In genomic region chr11:92880391-92880790, GRCh38 we compare ENCODE assay signal across 28 cellular contexts.
DNase-seq lines count a peak whose midpoint lies in the region; ATAC-seq and TF ChIP-seq lines count a peak whose summit lies in the region.
"Had no signal": no experiment of that assay in that cellular context is flagged by ENCODE, and none has a peak within 500 bp of the region (broad histone marks: within the 10 kb centered on the region; RNA-seq: fewer than 3 reads in every experiment).

No MANE protein-coding gene starts in this region.

- no peaks in the 10 kb centered on the region for H3K27me3 ChIP-seq in SK-N-SH (ENCODE audit: insufficient read depth)
- no peaks in the 10 kb centered on the region for H3K27me3 ChIP-seq in foreskin keratinocyte
- H3K27me3 ChIP-seq: BLaER1 treated with 17β-estradiol and CSF1 and Interleukin-3, amounts not matched to agents 10 nM and 100 nM; hepatocyte; testis had no signal

- no peak for TF ChIP-seq EP300 in SK-N-SH (IDR thresholded peaks at IDR 0.05; ENCODE audit: borderline replicate concordance in 1 of 2, low read depth in 1 of 2, low read length in 1 of 2)

- H3K9ac ChIP-seq in SK-N-SH: no peak overlapping the region
- H3K9ac ChIP-seq: BLaER1 treated with 17β-estradiol and CSF1 and Interleukin-3, amounts not matched to agents 10 nM and 100 nM had no signal

- DNase-seq in GM03348 (ENCODE audit: low spot score) (peak; percentile 81), SK-N-SH (no peak), foreskin keratinocyte (peak; percentile 87 to 95), NCI-H1436 treated with DMSO at 0.1 percent for 48 hours (lab: John Stamatoyannopoulos, UW) (no peak)
- DNase-seq in activated CD4-positive, alpha-beta T cell treated with anti-CD3 and anti-CD28 coated beads for 48 hours: no peak
- no peak for DNase-seq in activated naive CD4-positive, alpha-beta T cell treated with anti-CD3 and anti-CD28 coated beads, Interleukin-2, amount 50 U/mL, for 16 hours
- DNase-seq: activated CD4-positive, CD25-positive, alpha-beta regulatory T cell treated with anti-CD3 and anti-CD28 coated beads, Interleukin-2, amount 50 U/mL, for 72 hours; activated CD8-positive, alpha-beta T cell treated with anti-CD3 and anti-CD28 coated beads, Interleukin-2, amount 10 ng/mL, durations not matched to agents 7 days and 5 days; activated naive CD4-positive, alpha-beta T cell; activated T-cell treated with anti-CD3 and anti-CD28 coated beads, Interleukin-2, amount 50 U/mL, for 1 hour; amniotic stem cell; Caco-2; DMS79 treated with DMSO at 0.1 percent for 48 hours; foreskin melanocyte; GOT3; immature natural killer cell; lower lobe of right lung; NCI-H1694 treated with DMSO at 0.1 percent for 48 hours; NCI-H526 treated with DMSO at 0.1 percent for 48 hours; stimulated activated CD4-positive, alpha-beta T cell treated with anti-CD3 and anti-CD28 coated beads, Interleukin-1b, Interleukin-23, amount 100 ng/mL, for 48 hours; testis had no signal

- H3K9me2 ChIP-seq in SK-N-SH: no peaks in the 10 kb centered on the region

- no peak overlapping the region for H2AFZ ChIP-seq in SK-N-SH (ENCODE audit: low read depth)
- H2AFZ ChIP-seq: hepatocyte had no signal

- TF ChIP-seq CTCF in SK-N-SH (IDR thresholded peaks at IDR 0.05) (no peak), foreskin keratinocyte (conservative IDR thresholded peaks at IDR 0.05) (no peak)

- WGBS in SK-N-SH (ENCODE audit: low lambda C conversion rate): 69% methylated on average over 3 of the region's 3 CpGs

- H3K4me2 ChIP-seq in SK-N-SH: no peak overlapping the region
- H3K4me2 ChIP-seq: BLaER1 treated with 17β-estradiol and CSF1 and Interleukin-3, amounts not matched to agents 10 nM and 100 nM; hepatocyte had no signal

- POLR2A ChIA-PET in SK-N-SH (lab: Yijun Ruan, JAX): no interaction called here

- H3F3A ChIP-seq in SK-N-SH (replicated peaks; ENCODE audit: insufficient read depth): peaks cover 6% of the 10 kb centered on the region

- no peaks in the 10 kb centered on the region for H3K36me3 ChIP-seq in SK-N-SH (replicated peaks in 1 of 2; ENCODE audit: control insufficient read depth in 1 of 2, insufficient read depth in 2 of 2, low read length in 1 of 2)
- H3K36me3 ChIP-seq: BLaER1 treated with 17β-estradiol and CSF1 and Interleukin-3, amounts not matched to agents 10 nM and 100 nM; lower lobe of right lung; prostate gland had no signal

- no peak for TF ChIP-seq RAD21 in SK-N-SH (IDR thresholded peaks at IDR 0.05; ENCODE audit: low read length)

- H3K27ac ChIP-seq in SK-N-SH (ENCODE audit: low read depth in 2 of 2, low read length in 1 of 2) (no peak overlapping the region), foreskin keratinocyte (no peak overlapping the region)
- H3K27ac ChIP-seq: BLaER1 treated with 17β-estradiol and CSF1 and Interleukin-3, amounts not matched to agents 10 nM and 100 nM; hepatocyte; lower lobe of right lung; prostate gland; RWPE1; skin epidermis; testis had no signal

- H3K9me3 ChIP-seq in SK-N-SH: no peaks in the 10 kb centered on the region
- H3K9me3 ChIP-seq: Caco-2, lower lobe of right lung, prostate gland, testis had no signal

- no peaks in the 10 kb centered on the region for H4K20me1 ChIP-seq in SK-N-SH (ENCODE audit: insufficient read depth)
- H4K20me1 ChIP-seq: BLaER1 treated with 17β-estradiol and CSF1 and Interleukin-3, amounts not matched to agents 10 nM and 100 nM had no signal

- no peaks in the 10 kb centered on the region for H3K79me2 ChIP-seq in SK-N-SH (ENCODE audit: insufficient read depth)
- H3K79me2 ChIP-seq: hepatocyte had no signal

- H3K4me1 ChIP-seq in SK-N-SH (ENCODE audit: control insufficient read depth in 1 of 2, insufficient read depth in 2 of 2, low read depth in 1 of 2, low read length in 1 of 2) (peaks cover 0 to 11% of the 10 kb centered on the region in 2 experiments; a peak in 2 of 4 replicates), foreskin keratinocyte (peaks cover 25% of the 10 kb centered on the region)
- H3K4me1 ChIP-seq: BLaER1 treated with 17β-estradiol and CSF1 and Interleukin-3, amounts not matched to agents 10 nM and 100 nM; Caco-2; lower lobe of right lung; prostate gland; testis had no signal

- ATAC-seq in foreskin keratinocyte: peak; percentile 43
- ATAC-seq in GM21786 (IDR thresholded peaks at IDR 0.05; ENCODE audit: unreplicated experiment): no peak
- ATAC-seq: activated CD8-positive, alpha-beta T cell treated with anti-CD3 and anti-CD28 coated beads, Interleukin-2, amount 10 ng/mL, durations not matched to agents 7 days and 5 days; lower lobe of right lung; stimulated activated memory B cell treated with anti-CD40 and anti-IgM and Interleukin-4, amounts not matched to agents 10 μg/mL and 1 μg/mL and 100 μg/mL, for 72 hours had no signal

- CTCF ChIA-PET in SK-N-SH (lab: Yijun Ruan, JAX): no interaction called here

- H3K4me3 ChIP-seq in SK-N-SH (ENCODE audit: low read depth in 2 of 2, low read length in 1 of 2): no peak overlapping the region
- H3K4me3 ChIP-seq: BLaER1 treated with 17β-estradiol and CSF1 and Interleukin-3, amounts not matched to agents 10 nM and 100 nM; hepatocyte; lower lobe of right lung; prostate gland; skin epidermis; testis had no signal

TF ChIP-seq in SK-N-SH, 30 proteins besides CTCF, POLR2A, EP300 and RAD21:
- TF ChIP-seq SIN3A (IDR thresholded peaks at IDR 0.05; ENCODE audit: borderline replicate concordance, low read depth, low read length) (no peak), MAX (IDR thresholded peaks at IDR 0.05; ENCODE audit: low read depth) (no peak), TCF12 (IDR thresholded peaks at IDR 0.05) (0 out of 2 replicates have a peak, but pooled peaks have one; percentile 18), IRF3 (IDR thresholded peaks at IDR 0.05; ENCODE audit: low read depth, low read length) (no peak), FOXJ3 (CRISPR knock-in tag; IDR thresholded peaks at IDR 0.05) (no peak)

Comparison
In these comparisons a context has a peak if more than half of its experiments do, and no peak if none do; other contexts are left out.
1. DNase-seq: peak in GM03348 (single experiment) and foreskin keratinocyte (2 of 2); none in SK-N-SH (single experiment), NCI-H1436 treated with DMSO at 0.1 percent for 48 hours (single experiment), activated CD4-positive, alpha-beta T cell treated with anti-CD3 and anti-CD28 coated beads for 48 hours (single experiment) and activated naive CD4-positive, alpha-beta T cell treated with anti-CD3 and anti-CD28 coated beads, Interleukin-2, amount 50 U/mL, for 16 hours (single experiment).